13 cellular contexts compared by ENCODE assay signal in genomic region chr6:12101653-12102312, GRCh38.
"Had no signal": no experiment of that assay in that cellular context is flagged by ENCODE, and none has a peak within 500 bp of the region (broad histone marks: within the 10 kb centered on the region; RNA-seq: fewer than 3 reads in every experiment).

No MANE protein-coding gene starts in this region.

- H3K4me2 ChIP-seq: SK-N-SH had no signal

- H3K27ac ChIP-seq: dorsolateral prefrontal cortex, parathyroid adenoma, thyroid gland, WERI-Rb-1 had no signal

- ATAC-seq: esophagus mucosa, T-helper 17 cell had no signal

- H3K4me3 ChIP-seq: dorsolateral prefrontal cortex, thyroid gland had no signal

- H3K9me3 ChIP-seq: SK-N-SH, thyroid gland had no signal

- FAIRE-seq: urothelium cell line had no signal

- H2AFZ ChIP-seq: parathyroid adenoma had no signal

- H3K27ac Mint-ChIP-seq: T-helper 17 cell had no signal

- H3K36me3 ChIP-seq: thyroid gland, WERI-Rb-1 had no signal

- DNase-seq: activated CD4-positive, alpha-beta T cell treated with anti-CD3 and anti-CD28 coated beads for 48 hours; activated effector memory CD4-positive, alpha-beta T cell treated with Interleukin-2 at 50 U/mL for 16 hours; activated T-cell treated with anti-CD3 and anti-CD28 coated beads for 4 hours; dorsolateral prefrontal cortex; naive B cell; SK-N-SH; stimulated activated CD4-positive, alpha-beta T cell treated with anti-CD3 and anti-CD28 coated beads, Interleukin-1b, Interleukin-23, amount 100 ng/mL, for 48 hours; T-helper 17 cell; thyroid gland; WERI-Rb-1 had no signal

- H3K9ac ChIP-seq: parathyroid adenoma, SK-N-SH had no signal

- H3K4me3 Mint-ChIP-seq: naive B cell, T-helper 17 cell had no signal

- H3K27me3 ChIP-seq: dorsolateral prefrontal cortex, thyroid gland had no signal

- H3K27me3 Mint-ChIP-seq: naive B cell, T-helper 17 cell had no signal

- H3K79me2 ChIP-seq: parathyroid adenoma had no signal

- H3K4me1 ChIP-seq: parathyroid adenoma had no signal

- H3K9me3 Mint-ChIP-seq: naive B cell had no signal
